Comparison of ENCODE assay signal across 1 cellular context in genomic region chr20:3669710-3670367, GRCh38.
TF ChIP-seq lines count a peak whose summit lies in the region.

No MANE protein-coding gene starts in this region.

TF ChIP-seq in HepG2, 621 proteins besides CTCF, POLR2A, EP300 and RAD21:
- TF ChIP-seq ZFP90 (CRISPR knock-in tag; IDR thresholded peaks at IDR 0.05; ENCODE audit: borderline replicate concordance) (no peak), TBX3 (IDR thresholded peaks at IDR 0.05; ENCODE audit: borderline replicate concordance) (no peak), PATZ1 (CRISPR knock-in tag; IDR thresholded peaks at IDR 0.05) (no peak), ZNF142 (CRISPR knock-in tag; IDR thresholded peaks at IDR 0.05) (no peak), RORA (CRISPR knock-in tag; IDR thresholded peaks at IDR 0.05) (no peak), MZF1 (CRISPR knock-in tag; IDR thresholded peaks at IDR 0.05; ENCODE audit: borderline replicate concordance) (no peak), CAMTA2 (CRISPR knock-in tag; IDR thresholded peaks at IDR 0.05; ENCODE audit: borderline replicate concordance) (no peak), HOXA7 (CRISPR knock-in tag; IDR thresholded peaks at IDR 0.05) (no peak), CEBPZ (IDR thresholded peaks at IDR 0.05; ENCODE audit: low read length) (no peak), SRSF4 (IDR thresholded peaks at IDR 0.05; ENCODE audit: low read depth, low read length, poor library complexity, severe bottlenecking) (no peak), DNMT3B (CRISPR knock-in tag; conservative IDR thresholded peaks at IDR 0.05) (no peak), ZNF484 (CRISPR knock-in tag; IDR thresholded peaks at IDR 0.05; ENCODE audit: borderline replicate concordance, low read depth) (no peak), SETDB1 (CRISPR knock-in tag; IDR thresholded peaks at IDR 0.05; ENCODE audit: borderline replicate concordance) (no peak), TBX2 (CRISPR knock-in tag; IDR thresholded peaks at IDR 0.05; ENCODE audit: borderline replicate concordance) (no peak), ZNF256 (CRISPR knock-in tag; conservative IDR thresholded peaks at IDR 0.05) (no peak), ZNF772 (CRISPR knock-in tag; IDR thresholded peaks at IDR 0.05) (no peak), E2F5 (CRISPR knock-in tag; conservative IDR thresholded peaks at IDR 0.05) (no peak), MIER3 (CRISPR knock-in tag; IDR thresholded peaks at IDR 0.05; ENCODE audit: borderline replicate concordance) (no peak), ZBTB10 (CRISPR knock-in tag; IDR thresholded peaks at IDR 0.05; ENCODE audit: borderline replicate concordance) (no peak), MXD1 (CRISPR knock-in tag; IDR thresholded peaks at IDR 0.05) (no peak)
